25 cellular contexts compared by ENCODE assay signal in genomic region chr4:24871176-24871575, GRCh38.
"Had no signal": no experiment of that assay in that cellular context is flagged by ENCODE, and none has a peak within 500 bp of the region (broad histone marks: within the 10 kb centered on the region; RNA-seq: fewer than 3 reads in every experiment).

No MANE protein-coding gene starts in this region.

- FAIRE-seq: keratinocyte, urothelium cell line had no signal

- H3K4me2 ChIP-seq: neural progenitor cell had no signal

- H3K4me3 ChIP-seq: lower lobe of right lung, neural progenitor cell, ovary, right atrium auricular region, right lobe of liver, skin epidermis, spleen, suprapubic skin, thoracic aorta, tibial artery, upper lobe of right lung had no signal

- DNase-seq: hippocampal formation; kidney glomerular epithelial cell; left cardiac atrium; lower lobe of right lung; mammary epithelial cell; mesenchymal stem cell; naive B cell; natural killer cell; nephron progenitor cell; ovary; right lobe of liver; spleen; stimulated activated CD4-positive, alpha-beta T cell treated with anti-CD3 and anti-CD28 coated beads, Interleukin-4, amount 100 ng/mL, for 24 hours; stimulated activated naive CD4-positive, alpha-beta T cell; tibial artery; trophoblast cell; upper lobe of right lung had no signal

- H2AFZ ChIP-seq: neural progenitor cell had no signal

- H3K36me3 ChIP-seq: neural progenitor cell, neutrophil, ovary, right lobe of liver had no signal

- H3K27me3 ChIP-seq: neural progenitor cell, neutrophil, ovary, right atrium auricular region, right lobe of liver, spleen, suprapubic skin, tibial artery, upper lobe of right lung had no signal

- H3K9ac ChIP-seq: neural progenitor cell had no signal

- H3K9me3 ChIP-seq: lower lobe of right lung, neutrophil, ovary, right atrium auricular region, right lobe of liver, spleen, suprapubic skin, thoracic aorta, tibial artery, upper lobe of right lung had no signal

- H3K27ac ChIP-seq: lower lobe of right lung, neural progenitor cell, neutrophil, ovary, right atrium auricular region, right lobe of liver, skin epidermis, spleen, suprapubic skin, thoracic aorta, tibial artery, upper lobe of right lung had no signal

- H3K4me1 ChIP-seq: lower lobe of right lung, neural progenitor cell, right atrium auricular region, right lobe of liver, spleen, suprapubic skin, tibial artery, upper lobe of right lung had no signal
